Comparison of ENCODE assay signal across 12 cellular contexts in the genomic region with DNA sequence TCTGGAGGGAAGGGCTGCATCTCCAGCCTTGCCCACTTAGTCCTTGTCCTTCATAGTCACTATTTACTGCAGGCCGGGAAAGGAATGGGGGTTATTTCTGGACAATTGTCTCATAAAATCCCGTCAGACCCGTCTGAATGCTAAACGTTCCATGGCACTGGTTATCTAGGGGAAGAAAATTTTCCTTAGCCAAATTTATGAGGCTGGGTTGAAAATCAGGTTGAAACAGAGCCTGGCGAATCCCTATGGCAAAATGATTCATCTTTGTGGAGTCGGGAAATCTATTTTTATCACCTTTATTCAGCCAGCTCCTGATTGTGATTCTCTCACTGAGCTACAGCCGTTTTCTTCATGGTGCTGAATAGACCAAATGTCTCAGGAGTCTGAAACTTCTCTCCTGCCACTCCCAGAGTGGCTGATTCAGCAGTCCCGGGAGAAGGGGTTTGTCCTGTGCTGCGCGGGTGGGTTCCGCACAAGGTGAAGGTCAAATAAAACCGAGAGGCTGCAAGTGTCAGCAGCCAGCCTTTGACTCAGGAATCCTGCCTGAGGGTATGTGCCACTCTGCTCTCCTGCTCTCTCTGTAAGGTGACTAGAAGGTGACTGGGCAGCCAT. TPM values are rescaled to one million over a fixed set of nuclear protein-coding genes. Genes with fewer than 3 reads are reported as not detected.
DNase-seq lines count a peak whose midpoint lies in the region; ATAC-seq and TF ChIP-seq lines count a peak whose summit lies in the region.
"Had no signal": no experiment of that assay in that cellular context is flagged by ENCODE, and none has a peak within 500 bp of the region (broad histone marks: within the 10 kb centered on the region; RNA-seq: fewer than 3 reads in every experiment).

No MANE protein-coding gene starts in this region.

- no peaks in the 10 kb centered on the region for H3K9me3 ChIP-seq in mucosa of descending colon
- H3K9me3 ChIP-seq: BLaER1 had no signal

- CTCF ChIA-PET in BJ (lab: Yijun Ruan, JAX): no interaction called here

- DNase-seq in BJ (ENCODE audit: low read depth): peak; percentile 19
- DNase-seq in amniotic epithelial cell (ENCODE audit: low read depth): peak; percentile 49
- peak; percentile 46 for DNase-seq in left cardiac atrium
- no peak for DNase-seq in GM20000 (ENCODE audit: low spot score)
- DNase-seq in NCI-H2227 treated with DMSO at 0.1 percent for 48 hours (lab: John Stamatoyannopoulos, UW): no peak
- no peak for DNase-seq in mucosa of descending colon
- DNase-seq: naive B cell, NCI-H524 treated with DMSO at 0.1 percent for 48 hours had no signal

- ATAC-seq in left cardiac atrium: peak; percentile 46 to 77
- ATAC-seq in GM19324 (IDR thresholded peaks at IDR 0.05; ENCODE audit: low FRiP score, unreplicated experiment): no peak
- no peak for ATAC-seq in mucosa of descending colon
- ATAC-seq: K562 had no signal

- TF ChIP-seq CTCF in BJ (IDR thresholded peaks at IDR 0.05; ENCODE audit: insufficient read depth, low read depth, low read length) (no peak), GM20000 (IDR thresholded peaks at IDR 0.05; ENCODE audit: extremely low read depth, missing control alignments) (no peak), mucosa of descending colon (IDR thresholded peaks at IDR 0.05) (no peak)

- peaks cover 17% of the 10 kb centered on the region for H3K4me1 ChIP-seq in rectal smooth muscle tissue (ENCODE audit: control insufficient read depth, insufficient read depth, low read length)
- no peaks in the 10 kb centered on the region for H3K4me1 ChIP-seq in mucosa of descending colon (ENCODE audit: low read depth)

- H3K36me3 ChIP-seq in BJ (ENCODE audit: control insufficient read depth, insufficient read depth, low read length): no peaks in the 10 kb centered on the region
- no peaks in the 10 kb centered on the region for H3K36me3 ChIP-seq in rectal smooth muscle tissue (ENCODE audit: control insufficient read depth, insufficient read depth, low read length)
- H3K36me3 ChIP-seq in mucosa of descending colon (ENCODE audit: low read depth): no peaks in the 10 kb centered on the region
- H3K36me3 ChIP-seq: BLaER1 had no signal

- POLR2A ChIA-PET in BJ (lab: Charles Lee): no interaction called here

- H3K4me3 ChIP-seq in BJ (ENCODE audit: low read depth, low read length) (no peak overlapping the region), rectal smooth muscle tissue (ENCODE audit: low read length) (no peak overlapping the region), mucosa of descending colon (no peak overlapping the region)
- H3K4me3 ChIP-seq: BLaER1, K562 had no signal

- H3K27me3 ChIP-seq in BJ (ENCODE audit: control insufficient read depth, insufficient read depth, low read length): no peaks in the 10 kb centered on the region
- H3K27me3 ChIP-seq in rectal smooth muscle tissue (ENCODE audit: control insufficient read depth, insufficient read depth, low read length): no peaks in the 10 kb centered on the region
- H3K27me3 ChIP-seq: BLaER1 had no signal

- H3K27ac ChIP-seq in rectal smooth muscle tissue (ENCODE audit: low read depth, low read length): peak overlapping the region; percentile 54
- H3K27ac ChIP-seq: BLaER1 had no signal

- H3K9ac ChIP-seq in rectal smooth muscle tissue (ENCODE audit: low read length): no peak overlapping the region
- H3K9ac ChIP-seq: BLaER1 had no signal

- intact Hi-C loops in left cardiac atrium (cut with DNase I): loop anchor here in 1 of 2 donors (5.0 to 10.0 kb wide), 3 partner anchors 112 to 177 kb away; no protein-coding TSS in a partner anchor
- intact Hi-C loops in mucosa of descending colon (cut with DNase I, micrococcal nuclease): no loop called here

RNA-seq across cellular contexts. Expression of a gene that starts 1.0 kb away (rescaled TPM):
- 107 and 133 TPM in 2 replicates for polyA plus RNA-seq in BJ (2011; rRNA removed)
- 103 and 120 TPM in 2 replicates for polyA minus RNA-seq in BJ (2011; rRNA and poly(A)+ RNA removed)
- 100 to 1,000 TPM; 168 to 200 TPM for total RNA-seq in left cardiac atrium
- total RNA-seq in mucosa of descending colon: 10 to 100 TPM in 1 of 3 donors, 1 to 10 TPM in 2; 9.2 to 15.7 (median 9.6) TPM
- polyA plus RNA-seq: K562 had no signal

Comparison
In these comparisons a context has a peak if more than half of its experiments do, and no peak if none do; other contexts are left out.
1. DNase-seq: peak in BJ (single experiment), amniotic epithelial cell (single experiment) and left cardiac atrium (single experiment); none in GM20000 (single experiment), NCI-H2227 treated with DMSO at 0.1 percent for 48 hours (single experiment) and mucosa of descending colon (0 of 3).
2. ATAC-seq: peak in left cardiac atrium (2 of 2); none in GM19324 (single experiment) and mucosa of descending colon (single experiment).
3. RNA of a gene that starts 1.0 kb away (total RNA-seq): 168 to 200 TPM in left cardiac atrium; 9.2 to 15.7 TPM in mucosa of descending colon; every median in the first group is over 10 times any median in the second.